Comparison of ENCODE assay signal across 18 cellular contexts in genomic region chr10:60921631-60922030, GRCh38. TPM values are rescaled to one million over a fixed set of nuclear protein-coding genes. Genes with fewer than 3 reads are reported as not detected.
DNase-seq lines count a peak whose midpoint lies in the region; ATAC-seq lines count a peak whose summit lies in the region.
"Had no signal": no experiment of that assay in that cellular context is flagged by ENCODE, and none has a peak within 500 bp of the region (broad histone marks: within the 10 kb centered on the region; RNA-seq: fewer than 3 reads in every experiment).

No MANE protein-coding gene starts in this region.

- H3K4me1 ChIP-seq in BLaER1 (peaks cover 14% of the 10 kb centered on the region), mesenchymal stem cell (ENCODE audit: control insufficient read depth, insufficient read depth, low read depth, low read length) (peaks cover 3% of the 10 kb centered on the region)
- H3K4me1 ChIP-seq: esophagus squamous epithelium had no signal

- no peaks in the 10 kb centered on the region for H4K20me1 ChIP-seq in BLaER1

- H3K36me3 ChIP-seq in BLaER1, result peaks cover 23% of the 10 kb centered on the region
- peaks cover 0 to 6% of the 10 kb centered on the region in 2 experiments for H3K36me3 ChIP-seq in mesenchymal stem cell (ENCODE audit: control insufficient read depth in 1 of 2, insufficient read depth in 2 of 2, low read depth in 1 of 2, low read length in 2 of 2)
- H3K36me3 ChIP-seq: esophagus squamous epithelium had no signal

- H3K4me3 ChIP-seq in BLaER1 (no peak overlapping the region), mesenchymal stem cell (ENCODE audit: insufficient read depth in 1 of 2, low read depth in 1 of 2, low read length in 2 of 2) (no peak overlapping the region)
- H3K4me3 ChIP-seq: esophagus squamous epithelium, SK-N-MC had no signal

- ATAC-seq in HG02610 (IDR thresholded peaks at IDR 0.05; ENCODE audit: unreplicated experiment), result no peak
- ATAC-seq: activated naive CD8-positive, alpha-beta T cell treated with anti-CD3 and anti-CD28 coated beads, Interleukin-2, amount 50 U/mL, for 24 hours; Panc1; WTC11 had no signal

- H4K8ac ChIP-seq in mesenchymal stem cell (ENCODE audit: low read length), result no peak overlapping the region

- H2BK15ac ChIP-seq in mesenchymal stem cell (ENCODE audit: low read depth, poor library complexity, severe bottlenecking), result no peak overlapping the region

- H3K4me2 ChIP-seq in BLaER1 (peak overlapping the region; percentile 41), mesenchymal stem cell (ENCODE audit: low read length, poor library complexity, severe bottlenecking) (no peak overlapping the region)

- H2BK120ac ChIP-seq in mesenchymal stem cell (ENCODE audit: low read depth, low read length), result no peak overlapping the region

- peak overlapping the region in 1 of 2 experiments; percentile 3 for H3K14ac ChIP-seq in mesenchymal stem cell (ENCODE audit: low read length in 2 of 2)

- 98% methylated on average over 2 of the region's 2 CpGs for WGBS in mesenchymal stem cell

- peaks cover 26% of the 10 kb centered on the region for H3K79me1 ChIP-seq in mesenchymal stem cell (replicated peaks; ENCODE audit: low read length, poor library complexity, severe bottlenecking)

- H4K91ac ChIP-seq in mesenchymal stem cell (ENCODE audit: low read length), result no peak overlapping the region

- H2AFZ ChIP-seq in mesenchymal stem cell (ENCODE audit: low read depth, low read length), result no peak overlapping the region

- no peak overlapping the region for H3K23ac ChIP-seq in mesenchymal stem cell (ENCODE audit: low read length in 2 of 2)

- peak overlapping the region in 1 of 2 experiments; percentile 56 for H3K4ac ChIP-seq in mesenchymal stem cell (ENCODE audit: low read depth in 1 of 2, low read length in 2 of 2)

- peaks cover 25% of the 10 kb centered on the region for H3K9me3 ChIP-seq in BLaER1
- no peaks in the 10 kb centered on the region for H3K9me3 ChIP-seq in mesenchymal stem cell (ENCODE audit: control insufficient read depth, low read length)
- H3K9me3 ChIP-seq: esophagus squamous epithelium had no signal

- H2BK5ac ChIP-seq in mesenchymal stem cell (ENCODE audit: low read depth, low read length, poor library complexity, severe bottlenecking), result no peak overlapping the region

- H3K27me3 ChIP-seq in BLaER1 (no peaks in the 10 kb centered on the region), mesenchymal stem cell (ENCODE audit: control insufficient read depth in 1 of 2, insufficient read depth in 1 of 2, low read length in 2 of 2) (no peaks in the 10 kb centered on the region)
- H3K27me3 ChIP-seq: esophagus squamous epithelium had no signal

- peak overlapping the region; percentile 3 for H2AK5ac ChIP-seq in mesenchymal stem cell (ENCODE audit: low read length, severe bottlenecking)

- H3K18ac ChIP-seq in mesenchymal stem cell (ENCODE audit: low read depth in 1 of 2, low read length in 2 of 2), result peak overlapping the region in 1 of 2 experiments; percentile 78

- H3K27ac ChIP-seq in BLaER1 (no peak overlapping the region), mesenchymal stem cell (ENCODE audit: low read length, poor library complexity, severe bottlenecking) (no peak overlapping the region)
- H3K27ac ChIP-seq: esophagus squamous epithelium, HL-60, SK-N-MC had no signal

- H3K9ac ChIP-seq in BLaER1 (no peak overlapping the region), mesenchymal stem cell (ENCODE audit: low read length) (no peak overlapping the region)

- DNase-seq in DMS 273 (lab: John Stamatoyannopoulos, UW; ENCODE audit: unreplicated experiment), result peak; percentile 71
- DNase-seq in NCI-H524 (lab: John Stamatoyannopoulos, UW), result peak; percentile 32 to 81
- DNase-seq in mesenchymal stem cell, result no peak
- no peak for DNase-seq in CD1c-positive myeloid dendritic cell (ENCODE audit: extremely low spot score)
- no peak for DNase-seq in GF-D8 (lab: John Stamatoyannopoulos, UW)
- DNase-seq: activated CD4-positive, alpha-beta T cell treated with anti-CD3 and anti-CD28 coated beads, Interleukin-2, amount 50 U/mL, for 48 hours; activated effector memory CD4-positive, alpha-beta T cell treated with anti-CD3 and anti-CD28 coated beads, Interleukin-2, amount 50 U/mL, for 16 hours; activated naive CD8-positive, alpha-beta T cell treated with anti-CD3 and anti-CD28 coated beads, Interleukin-2, amount 50 U/mL, for 24 hours; esophagus squamous epithelium; MV-4-11; NCI-H2029; NCI-H526 had no signal

- no peak overlapping the region for H2BK12ac ChIP-seq in mesenchymal stem cell (ENCODE audit: low read length in 2 of 2)

RNA-seq across cellular contexts. Expression of gene RHOBTB1, which starts 22.4 kb away (rescaled TPM):
- 60.2 TPM for polyA plus RNA-seq in mesenchymal stem cell (2013, experiment 1 of 2)
- polyA plus RNA-seq in mesenchymal stem cell (2013, experiment 2 of 2), result 60.6 TPM

Comparison
In these comparisons a context has a peak if more than half of its experiments do, and no peak if none do; other contexts are left out.
1. DNase-seq: peak in DMS 273 (single experiment) and NCI-H524 (2 of 2); none in mesenchymal stem cell (single experiment), CD1c-positive myeloid dendritic cell (single experiment) and GF-D8 (single experiment).